In the genomic region with DNA sequence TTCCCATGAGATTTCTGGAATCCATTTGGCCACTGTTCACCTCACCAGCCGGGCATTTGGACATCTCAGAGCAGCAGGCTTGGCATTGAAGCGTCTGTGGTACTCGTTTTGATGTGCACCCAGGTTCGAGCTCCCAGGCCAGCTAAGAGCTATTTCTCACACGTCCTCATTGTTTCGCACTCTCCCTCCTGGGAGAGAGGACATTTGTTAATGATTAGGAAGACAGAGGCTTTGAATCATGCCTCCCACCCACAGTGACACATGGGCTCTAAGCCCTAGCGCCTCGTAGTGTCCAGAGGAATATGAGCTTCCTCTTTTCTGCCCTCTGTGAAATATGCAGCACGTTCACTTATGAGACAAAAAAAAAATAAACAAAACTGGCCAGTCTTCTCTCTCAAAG, we compare ENCODE assay signal across 10 cellular contexts.
DNase-seq lines count a peak whose midpoint lies in the region; ATAC-seq, FAIRE-seq and TF ChIP-seq lines count a peak whose summit lies in the region.
"Had no signal": no experiment of that assay in that cellular context is flagged by ENCODE, and none has a peak within 500 bp of the region (broad histone marks: within the 10 kb centered on the region; RNA-seq: fewer than 3 reads in every experiment).

No MANE protein-coding gene starts in this region.

- H3K36me3 ChIP-seq in fibroblast of lung (ENCODE audit: control insufficient read depth, insufficient read depth, low read length) (no peaks in the 10 kb centered on the region), gastrocnemius medialis (no peaks in the 10 kb centered on the region)
- no peaks in the 10 kb centered on the region for H3K36me3 ChIP-seq in CD8-positive, alpha-beta memory T cell (ENCODE audit: insufficient read depth, low read length)
- H3K36me3 ChIP-seq: neutrophil had no signal

- in situ Hi-C loops in gastrocnemius medialis (cut with MboI; ENCODE audit: low sequenced_read_pairs in 4 of 4): no loop called here

- H3K36me3 Mint-ChIP-seq in CD8-positive, alpha-beta memory T cell: no peaks in the 10 kb centered on the region

- H4K20me1 ChIP-seq in fibroblast of lung (ENCODE audit: control insufficient read depth, extremely low read depth, insufficient read depth, low read length): no peaks in the 10 kb centered on the region

- H3K4me3 ChIP-seq in fibroblast of lung (replicated peaks in 1 of 4; ENCODE audit: control extremely low read depth in 1 of 4, insufficient read depth in 1 of 4, low read depth in 3 of 4, low read length in 4 of 4) (no peak overlapping the region), gastrocnemius medialis (no peak overlapping the region)
- no peak overlapping the region for H3K4me3 ChIP-seq in CD8-positive, alpha-beta memory T cell (ENCODE audit: low read length)

- no peak overlapping the region for H3K4me3 Mint-ChIP-seq in CD8-positive, alpha-beta memory T cell

- H3K27me3 Mint-ChIP-seq in CD8-positive, alpha-beta memory T cell: no peaks in the 10 kb centered on the region

- H3K4me1 Mint-ChIP-seq in CD8-positive, alpha-beta memory T cell: no peaks in the 10 kb centered on the region

- peak overlapping the region; percentile 8 for H3K4me2 ChIP-seq in fibroblast of lung (ENCODE audit: extremely low read depth, insufficient read depth, low read length)

- no peak overlapping the region for H3K27ac Mint-ChIP-seq in CD8-positive, alpha-beta memory T cell

- no peaks in the 10 kb centered on the region for H3K79me2 ChIP-seq in fibroblast of lung (ENCODE audit: control insufficient read depth, insufficient read depth, low read length)

- CTCF ChIA-PET in RWPE1 (lab: Yijun Ruan, JAX): interaction anchor here (0.6 kb wide), 1 partner anchor 136 kb away, joined by 4 read pairs; no protein-coding TSS in a partner anchor
- CTCF ChIA-PET in CD8-positive, alpha-beta memory T cell (lab: Charles Lee): no interaction called here

- intact Hi-C loops in gastrocnemius medialis (cut with DNase I; ENCODE audit: low total_unique reads): no loop called here

- ATAC-seq in GM18870 (IDR thresholded peaks at IDR 0.05; ENCODE audit: unreplicated experiment): peak; percentile 38
- no peak for ATAC-seq in gastrocnemius medialis

- DNase-seq in RWPE1 (ENCODE audit: low spot score): no peak
- DNase-seq in fibroblast of lung (ENCODE audit: low read depth in 2 of 2): peak; percentile 46 to 90
- peak; percentile 55 for DNase-seq in retina
- no peak for DNase-seq in CD8-positive, alpha-beta memory T cell
- no peak for DNase-seq in globus pallidus (ENCODE audit: low spot score)
- DNase-seq in gastrocnemius medialis: no peak
- no peak for DNase-seq in frontal cortex (ENCODE audit: low spot score in 2 of 2)
- DNase-seq: hypothalamus had no signal

- H3K4me1 ChIP-seq in fibroblast of lung (ENCODE audit: control insufficient read depth, extremely low read depth, insufficient read depth, low read length) (peaks cover 6% of the 10 kb centered on the region), gastrocnemius medialis (no peaks in the 10 kb centered on the region)
- H3K4me1 ChIP-seq in CD8-positive, alpha-beta memory T cell (ENCODE audit: insufficient read depth, low read length): no peaks in the 10 kb centered on the region

- no peak for TF ChIP-seq POLR2A in gastrocnemius medialis (IDR thresholded peaks at IDR 0.05)

- H3K27me3 ChIP-seq in fibroblast of lung (ENCODE audit: control insufficient read depth, insufficient read depth, low read length) (no peaks in the 10 kb centered on the region), gastrocnemius medialis (no peaks in the 10 kb centered on the region)
- H3K27me3 ChIP-seq in CD8-positive, alpha-beta memory T cell (ENCODE audit: insufficient read depth, low read length, poor library complexity, severe bottlenecking): no peaks in the 10 kb centered on the region
- H3K27me3 ChIP-seq: neutrophil had no signal

- FAIRE-seq in frontal cortex (lab: Jason Lieb, UNC): no peak

- H3K27ac ChIP-seq in RWPE1: peak overlapping the region; percentile 49; the same call in 1 of the 2 replicates
- H3K27ac ChIP-seq in fibroblast of lung (ENCODE audit: insufficient read depth, low read length): no peak overlapping the region
- no peak overlapping the region for H3K27ac ChIP-seq in CD8-positive, alpha-beta memory T cell (ENCODE audit: low read depth, low read length)
- no peak overlapping the region for H3K27ac ChIP-seq in gastrocnemius medialis
- H3K27ac ChIP-seq: neutrophil had no signal

- H3K9me3 ChIP-seq in fibroblast of lung (ENCODE audit: control insufficient read depth, insufficient read depth, low read depth, low read length) (no peaks in the 10 kb centered on the region), gastrocnemius medialis (no peaks in the 10 kb centered on the region)
- H3K9me3 ChIP-seq in CD8-positive, alpha-beta memory T cell (ENCODE audit: low read length): no peaks in the 10 kb centered on the region
- H3K9me3 ChIP-seq: neutrophil had no signal

- H3K9ac ChIP-seq in fibroblast of lung (ENCODE audit: insufficient read depth, low read length): no peak overlapping the region

- POLR2A ChIA-PET in RWPE1 (lab: Yijun Ruan, JAX; ENCODE audit: low non-redundant PET): no interaction called here
- POLR2A ChIA-PET in CD8-positive, alpha-beta memory T cell (lab: Charles Lee): no interaction called here

- TF ChIP-seq CTCF in RWPE1 (conservative IDR thresholded peaks at IDR 0.05; ENCODE audit: low read depth) (no peak), fibroblast of lung (conservative IDR thresholded peaks at IDR 0.05 in 1 of 2, IDR thresholded peaks at IDR 0.05 in 1 of 2; ENCODE audit: low read depth in 1 of 2, low read length in 2 of 2) (peak in 1 of 2 donors; percentile 24), gastrocnemius medialis (IDR thresholded peaks at IDR 0.05 in 4 of 5, conservative IDR thresholded peaks at IDR 0.05 in 1 of 5) (no peak)

- no peak overlapping the region for H2AFZ ChIP-seq in fibroblast of lung (ENCODE audit: low read length)

- H3K9me3 Mint-ChIP-seq in CD8-positive, alpha-beta memory T cell: peaks cover 0 to 2% (median 0%) of the 10 kb centered on the region in 5 donors

Comparison
In these comparisons a context has a peak if more than half of its experiments do, and no peak if none do; other contexts are left out.
1. DNase-seq: peak in fibroblast of lung (2 of 2) and retina (single experiment); none in RWPE1 (single experiment), CD8-positive, alpha-beta memory T cell (0 of 5), globus pallidus (single experiment), gastrocnemius medialis (0 of 2) and frontal cortex (0 of 2).